ENCODE assay signal across 8 cellular contexts in genomic region chr14:103103461-103104388, GRCh38. TPM values are rescaled to one million over a fixed set of nuclear protein-coding genes. Genes with fewer than 3 reads are reported as not detected.
DNase-seq lines count a peak whose midpoint lies in the region; ATAC-seq and TF ChIP-seq lines count a peak whose summit lies in the region.

No MANE protein-coding gene starts in this region.

- H3K4me1 ChIP-seq in fibroblast of lung (ENCODE audit: control insufficient read depth, extremely low read depth, insufficient read depth, low read length) (peaks cover 9% of the 10 kb centered on the region), skeletal muscle satellite cell (ENCODE audit: control insufficient read depth, insufficient read depth, low read length) (peaks cover 13% of the 10 kb centered on the region)

- H3K27ac Mint-ChIP-seq in activated naive CD8-positive, alpha-beta T cell treated with anti-CD3 and anti-CD28 coated beads for 36 hours: no peak overlapping the region

- H3K4me1 Mint-ChIP-seq in activated naive CD8-positive, alpha-beta T cell treated with anti-CD3 and anti-CD28 coated beads for 36 hours: peaks cover 6% of the 10 kb centered on the region

- H3K4me3 ChIP-seq in AG04449 (ENCODE audit: low read depth, low read length) (no peak overlapping the region; the same call in 1 of the 2 replicates), HFF-Myc (replicated peaks; ENCODE audit: low read depth, low read length) (no peak overlapping the region), fibroblast of lung (replicated peaks in 1 of 4; ENCODE audit: control extremely low read depth in 1 of 4, insufficient read depth in 1 of 4, low read depth in 3 of 4, low read length in 4 of 4) (peak overlapping the region in 2 of 4 experiments; percentile 11 to 22), skeletal muscle satellite cell (ENCODE audit: low read length) (peak overlapping the region; percentile 63)

- H3K27ac ChIP-seq in fibroblast of lung (ENCODE audit: insufficient read depth, low read length): no peak overlapping the region

- CTCF ChIA-PET in AG04449 (lab: Yijun Ruan, JAX): interaction anchor here (0.7 to 9.9 kb wide), 33 partner anchors 8 to 232 kb away, joined by 3 to 171 read pairs (median 7); partner anchors contain the start of gene EXOC3L4

- H3K79me2 ChIP-seq in fibroblast of lung (ENCODE audit: control insufficient read depth, insufficient read depth, low read length): no peaks in the 10 kb centered on the region

- POLR2A ChIA-PET in AG04449 (lab: Yijun Ruan, JAX): no interaction called here

- no peaks in the 10 kb centered on the region for H3K36me3 Mint-ChIP-seq in activated naive CD8-positive, alpha-beta T cell treated with anti-CD3 and anti-CD28 coated beads for 36 hours

- H3K9me3 ChIP-seq in fibroblast of lung (ENCODE audit: control insufficient read depth, insufficient read depth, low read depth, low read length) (no peaks in the 10 kb centered on the region), skeletal muscle satellite cell (replicated peaks; ENCODE audit: low read length) (no peaks in the 10 kb centered on the region)

- no peaks in the 10 kb centered on the region for H4K20me1 ChIP-seq in fibroblast of lung (ENCODE audit: control insufficient read depth, extremely low read depth, insufficient read depth, low read length)

- H3K9ac ChIP-seq in fibroblast of lung (ENCODE audit: insufficient read depth, low read length) (no peak overlapping the region), skeletal muscle satellite cell (ENCODE audit: low read depth, low read length) (no peak overlapping the region)

- no peaks in the 10 kb centered on the region for H3K9me3 Mint-ChIP-seq in activated naive CD8-positive, alpha-beta T cell treated with anti-CD3 and anti-CD28 coated beads for 36 hours

- H3K27me3 Mint-ChIP-seq in activated naive CD8-positive, alpha-beta T cell treated with anti-CD3 and anti-CD28 coated beads for 36 hours: peaks cover 51% of the 10 kb centered on the region

- no peak overlapping the region for H3K4me3 Mint-ChIP-seq in activated naive CD8-positive, alpha-beta T cell treated with anti-CD3 and anti-CD28 coated beads for 36 hours

- H3K4me2 ChIP-seq in fibroblast of lung (ENCODE audit: extremely low read depth, insufficient read depth, low read length) (peak overlapping the region; percentile 59), skeletal muscle satellite cell (ENCODE audit: low read length) (peak overlapping the region; percentile 87)

- TF ChIP-seq CTCF in AG04449 (IDR thresholded peaks at IDR 0.05; ENCODE audit: insufficient read depth, low read length, missing control alignments) (peak; percentile 43), HFF-Myc (IDR thresholded peaks at IDR 0.05; ENCODE audit: low read depth, low read length, missing control alignments) (peak; percentile 9), fibroblast of lung (conservative IDR thresholded peaks at IDR 0.05 in 1 of 2, IDR thresholded peaks at IDR 0.05 in 1 of 2; ENCODE audit: low read depth in 1 of 2, low read length in 2 of 2) (peak; percentile 26 to 30)

- H3K36me3 ChIP-seq in fibroblast of lung (ENCODE audit: control insufficient read depth, insufficient read depth, low read length): no peaks in the 10 kb centered on the region
- no peaks in the 10 kb centered on the region for H3K36me3 ChIP-seq in skeletal muscle satellite cell (ENCODE audit: insufficient read depth, low read length)

- ATAC-seq in HG03460 (IDR thresholded peaks at IDR 0.05; ENCODE audit: unreplicated experiment): no peak

- no peak overlapping the region for H2AFZ ChIP-seq in fibroblast of lung (ENCODE audit: low read length)

- H3K27me3 ChIP-seq in fibroblast of lung (ENCODE audit: control insufficient read depth, insufficient read depth, low read length): peaks cover 28% of the 10 kb centered on the region
- H3K27me3 ChIP-seq in skeletal muscle satellite cell (ENCODE audit: control insufficient read depth, insufficient read depth, low read length): peaks cover 19% of the 10 kb centered on the region

- DNase-seq in AG04449 (ENCODE audit: low read depth, low spot score) (no peak), HFF-Myc (ENCODE audit: extremely low read depth, low read depth) (no peak), RPMI8226 (peak; percentile 90), fibroblast of lung (ENCODE audit: low read depth in 2 of 2) (peak; percentile 34 to 73), kidney glomerular epithelial cell (lab: John Stamatoyannopoulos, UW) (no peak)
- DNase-seq in activated naive CD8-positive, alpha-beta T cell treated with anti-CD3 and anti-CD28 coated beads for 36 hours: no peak

RNA-seq across cellular contexts. Expression of gene EXOC3L4, which starts 9.2 kb away (rescaled TPM):
- 0.26 and 0.50 TPM in 2 replicates for total RNA-seq in fibroblast of lung
- 0.18 and 0.39 TPM in 2 replicates for polyA plus RNA-seq in fibroblast of lung
- polyA plus RNA-seq in fibroblast of lung (2012): 0.16 and 0.51 TPM in 2 replicates
- not detected in 2 replicates for polyA minus RNA-seq in fibroblast of lung (ENCODE audit: low replicate concordance)
- total RNA-seq in skeletal muscle satellite cell (2012; rRNA removed): not detected in 2 replicates
- not detected for total RNA-seq in activated naive CD8-positive, alpha-beta T cell treated with anti-CD3 and anti-CD28 coated beads for 36 hours

RNA-seq across cellular contexts. Expression of gene TNFAIP2, which starts 19.5 kb away (rescaled TPM):
- total RNA-seq in fibroblast of lung: 102 and 139 TPM in 2 replicates
- 31.6 and 71.5 TPM in 2 replicates for polyA plus RNA-seq in fibroblast of lung
- 38.4 and 86.3 TPM in 2 replicates for polyA plus RNA-seq in fibroblast of lung (2012)
- 91.2 and 178 TPM in 2 replicates for polyA minus RNA-seq in fibroblast of lung (ENCODE audit: low replicate concordance)
- total RNA-seq in skeletal muscle satellite cell (2012; rRNA removed): 104 and 119 TPM in 2 replicates
- under 1 TPM; 0.10 to 0.85 TPM for total RNA-seq in activated naive CD8-positive, alpha-beta T cell treated with anti-CD3 and anti-CD28 coated beads for 36 hours

RNA-seq across cellular contexts. Expression of gene LBHD2, which starts 19.7 kb away (rescaled TPM):
- total RNA-seq in fibroblast of lung: not detected in 2 replicates
- not detected in 2 replicates for polyA plus RNA-seq in fibroblast of lung
- not detected in 2 replicates for polyA plus RNA-seq in fibroblast of lung (2012)
- polyA minus RNA-seq in fibroblast of lung (ENCODE audit: low replicate concordance): not detected in 2 replicates
- not detected in 2 replicates for total RNA-seq in skeletal muscle satellite cell (2012; rRNA removed)
- not detected for total RNA-seq in activated naive CD8-positive, alpha-beta T cell treated with anti-CD3 and anti-CD28 coated beads for 36 hours

RNA-seq across cellular contexts. Expression of gene CDC42BPB, which starts 46.4 kb away (rescaled TPM):
- 66.8 and 98.3 TPM in 2 replicates for total RNA-seq in fibroblast of lung
- 44.8 and 53.1 TPM in 2 replicates for polyA plus RNA-seq in fibroblast of lung
- 52.4 and 59.6 TPM in 2 replicates for polyA plus RNA-seq in fibroblast of lung (2012)
- polyA minus RNA-seq in fibroblast of lung (ENCODE audit: low replicate concordance): 258 and 297 TPM in 2 replicates
- total RNA-seq in skeletal muscle satellite cell (2012; rRNA removed): 76.8 and 85.8 TPM in 2 replicates
- total RNA-seq in activated naive CD8-positive, alpha-beta T cell treated with anti-CD3 and anti-CD28 coated beads for 36 hours: 1 to 10 TPM; 2.0 to 2.5 TPM

Comparison
In these comparisons a context has a peak if more than half of its experiments do, and no peak if none do; other contexts are left out.
1. DNase-seq: peak in RPMI8226 (single experiment) and fibroblast of lung (2 of 2); none in AG04449 (single experiment), HFF-Myc (single experiment), kidney glomerular epithelial cell (single experiment) and activated naive CD8-positive, alpha-beta T cell treated with anti-CD3 and anti-CD28 coated beads for 36 hours (single experiment).
2. RNA of gene TNFAIP2, which starts 19.5 kb away (total RNA-seq): 102 to 139 TPM in fibroblast of lung; 0.10 to 0.85 TPM in activated naive CD8-positive, alpha-beta T cell treated with anti-CD3 and anti-CD28 coated beads for 36 hours; every median in the first group is over 10 times any median in the second.
3. Peak in every context shown above with its lines, with median percentiles within 50 percentile points of each other: CTCF ChIP-seq.